9 cellular contexts compared by ENCODE assay signal in the genomic region with DNA sequence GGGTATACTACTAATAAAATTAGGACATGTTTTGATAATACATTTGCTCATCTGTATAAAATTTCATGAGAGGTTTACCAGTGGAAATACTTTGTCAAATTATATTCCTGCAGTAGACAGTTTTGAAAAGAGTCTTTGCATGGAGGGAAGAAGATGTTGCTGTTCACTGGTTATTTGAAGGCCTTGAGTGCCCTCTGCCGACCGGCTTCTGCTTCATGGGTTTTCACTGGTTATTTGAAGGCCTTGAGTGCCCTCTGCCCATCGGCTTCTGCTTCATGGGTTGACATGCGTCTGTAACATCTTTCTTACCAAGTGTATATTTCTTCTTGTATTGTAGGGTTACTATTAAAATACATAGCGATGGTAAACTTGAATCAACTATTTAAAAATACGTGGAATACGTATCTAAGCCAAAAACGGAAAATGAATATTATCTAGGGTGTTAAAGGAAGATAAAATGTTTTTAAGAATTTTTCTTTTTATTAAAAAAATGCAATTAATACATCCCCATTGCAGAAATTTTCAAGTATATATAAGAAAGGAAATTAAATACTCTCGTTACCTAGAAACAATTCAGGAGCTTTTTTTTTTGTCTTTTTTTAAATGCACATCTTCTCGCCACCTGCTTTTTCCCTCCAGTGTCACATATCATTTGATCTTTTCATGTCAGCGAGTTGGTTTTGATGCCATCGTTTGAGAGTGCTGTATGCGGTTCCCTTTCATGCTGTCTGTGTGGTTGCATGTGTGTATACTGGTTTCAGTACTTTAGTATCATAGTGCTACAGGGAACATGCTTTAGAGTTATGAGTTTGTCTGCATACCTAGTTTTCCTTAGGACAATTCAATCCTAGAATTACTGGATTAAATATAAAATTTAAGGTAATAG.
A peak's percentile ranks its signal among the peaks of the same experiment; 100 is the strongest.
DNase-seq lines count a peak whose midpoint lies in the region; ATAC-seq and TF ChIP-seq lines count a peak whose summit lies in the region.
"Had no signal": no experiment of that assay in that cellular context is flagged by ENCODE, and none has a peak within 500 bp of the region (broad histone marks: within the 10 kb centered on the region; RNA-seq: fewer than 3 reads in every experiment).

No MANE protein-coding gene starts in this region.

- no peak overlapping the region for H3K27ac ChIP-seq in OCI-LY3 (ENCODE audit: low read length)
- H3K27ac ChIP-seq in thymus (ENCODE audit: low read depth): no peak overlapping the region
- H3K27ac ChIP-seq: BLaER1 had no signal

- H3K27ac Mint-ChIP-seq in activated T-cell treated with anti-CD3 and anti-CD28 coated beads, Interleukin-2, amount 50 U/mL, for 72 hours: no peak overlapping the region

- WGBS in thymus: 43% methylated on average over 13 of the region's 13 CpGs

- peak; percentile 53 for DNase-seq in NCI-H1105 treated with DMSO at 0.1 percent for 48 hours (lab: John Stamatoyannopoulos, UW)
- DNase-seq in NCI-H1105 (lab: John Stamatoyannopoulos, UW): no peak
- DNase-seq in activated T-cell treated with anti-CD3 and anti-CD28 coated beads, Interleukin-2, amount 50 U/mL, for 72 hours: peak; percentile 66 to 69
- DNase-seq in fibroblast of peridontal ligament (ENCODE audit: extremely low read depth): peak; percentile 88
- DNase-seq in nucleus accumbens (lab: John Stamatoyannopoulos, UW): peak in 50 of 56 donors; percentile 13 to 90 (median 60)

- peak overlapping the region; percentile 4; the same call in 1 of the 2 replicates for H3K4me2 ChIP-seq in OCI-LY3 (ENCODE audit: low read length)
- H3K4me2 ChIP-seq: BLaER1 had no signal

- H3K9me3 ChIP-seq in OCI-LY3 (ENCODE audit: insufficient read depth, low read length) (no peaks in the 10 kb centered on the region), thymus (ENCODE audit: control insufficient read depth) (no peaks in the 10 kb centered on the region)
- H3K9me3 ChIP-seq: BLaER1 had no signal

- peaks cover 70% of the 10 kb centered on the region for H3K4me1 Mint-ChIP-seq in activated T-cell treated with anti-CD3 and anti-CD28 coated beads, Interleukin-2, amount 50 U/mL, for 72 hours (ENCODE audit: low read depth)

- no peaks in the 10 kb centered on the region for H3K27me3 Mint-ChIP-seq in activated T-cell treated with anti-CD3 and anti-CD28 coated beads, Interleukin-2, amount 50 U/mL, for 72 hours (ENCODE audit: low read depth)

- H3K27me3 ChIP-seq in OCI-LY3 (ENCODE audit: low read depth, low read length) (no peaks in the 10 kb centered on the region), thymus (ENCODE audit: control insufficient read depth, insufficient read depth) (no peaks in the 10 kb centered on the region)
- H3K27me3 ChIP-seq: BLaER1 had no signal

- no peak overlapping the region for H2AFZ ChIP-seq in OCI-LY3 (ENCODE audit: low read depth, low read length)

- H3K4me3 Mint-ChIP-seq in activated T-cell treated with anti-CD3 and anti-CD28 coated beads, Interleukin-2, amount 50 U/mL, for 72 hours: peak overlapping the region; percentile 71 to 78

- TF ChIP-seq CTCF in OCI-LY3 (IDR thresholded peaks at IDR 0.05; ENCODE audit: low read depth, low read length): peak; percentile 77

- peaks cover 70% of the 10 kb centered on the region for H3K4me1 ChIP-seq in OCI-LY3 (ENCODE audit: low read length)
- peaks cover 36% of the 10 kb centered on the region for H3K4me1 ChIP-seq in thymus (ENCODE audit: control insufficient read depth, insufficient read depth, low read length)
- H3K4me1 ChIP-seq: BLaER1 had no signal

- peaks cover 9 to 42% of the 10 kb centered on the region in 2 donors for H3K36me3 Mint-ChIP-seq in activated T-cell treated with anti-CD3 and anti-CD28 coated beads, Interleukin-2, amount 50 U/mL, for 72 hours (ENCODE audit: insufficient read depth in 2 of 2)

- no peaks in the 10 kb centered on the region for H3K9me3 Mint-ChIP-seq in activated T-cell treated with anti-CD3 and anti-CD28 coated beads, Interleukin-2, amount 50 U/mL, for 72 hours

- H3K4me3 ChIP-seq in OCI-LY3 (ENCODE audit: low read length) (no peak overlapping the region), thymus (ENCODE audit: low read length) (peak overlapping the region; percentile 35)
- H3K4me3 ChIP-seq: BLaER1 had no signal

- no peak overlapping the region for H3K9ac ChIP-seq in OCI-LY3 (ENCODE audit: low read length)
- H3K9ac ChIP-seq: BLaER1 had no signal

- peak; percentile 68 for ATAC-seq in HG03342 (IDR thresholded peaks at IDR 0.05; ENCODE audit: unreplicated experiment)
- ATAC-seq in activated T-cell treated with anti-CD3 and anti-CD28 coated beads, Interleukin-2, amount 50 U/mL, for 72 hours (replicated peaks in 1 of 2): peak; percentile 72 to 89

- peaks cover 25% of the 10 kb centered on the region for H4K20me1 ChIP-seq in OCI-LY3 (ENCODE audit: insufficient read depth, low read length)

- H3K36me3 ChIP-seq in OCI-LY3 (replicated peaks; ENCODE audit: low read depth, low read length) (peaks cover 29% of the 10 kb centered on the region), thymus (ENCODE audit: control insufficient read depth, insufficient read depth) (peaks cover 30% of the 10 kb centered on the region)

- peaks cover 11% of the 10 kb centered on the region for H3K79me2 ChIP-seq in OCI-LY3 (ENCODE audit: low read length)
